Comparison of ENCODE assay signal across 30 cellular contexts in the genomic region with DNA sequence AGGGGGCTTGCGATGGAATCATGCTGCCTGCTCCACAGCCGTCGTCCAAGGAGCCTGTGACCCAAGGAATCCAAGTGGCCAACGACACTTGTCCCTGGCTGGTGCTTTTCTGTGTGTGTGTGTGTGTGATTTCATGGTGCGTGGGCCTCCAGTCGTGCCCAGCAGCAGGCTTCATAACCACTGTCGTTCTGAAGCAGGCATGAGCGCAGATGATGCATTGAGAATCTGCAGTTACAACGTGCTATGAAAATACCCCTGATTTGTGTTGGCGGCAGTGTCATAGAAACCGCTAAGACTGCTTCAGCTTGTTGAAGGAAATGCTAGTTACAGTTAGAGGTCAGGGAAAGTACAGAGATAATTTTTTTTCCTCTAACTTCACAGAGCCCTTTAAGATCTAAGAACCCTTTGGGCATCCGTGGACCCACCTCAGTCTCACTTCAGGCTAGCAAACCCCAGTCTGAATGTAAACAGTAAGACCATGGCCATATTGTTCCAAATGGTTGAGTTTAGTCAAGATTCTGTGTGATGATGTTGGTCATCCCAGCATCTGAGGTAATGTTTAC. TPM values are rescaled to one million over a fixed set of nuclear protein-coding genes. Genes with fewer than 3 reads are reported as not detected.
A peak's percentile ranks its signal among the peaks of the same experiment; 100 is the strongest.
DNase-seq lines count a peak whose midpoint lies in the region; ATAC-seq, FAIRE-seq and TF ChIP-seq lines count a peak whose summit lies in the region.
"Had no signal": no experiment of that assay in that cellular context is flagged by ENCODE, and none has a peak within 500 bp of the region (broad histone marks: within the 10 kb centered on the region; RNA-seq: fewer than 3 reads in every experiment).

No MANE protein-coding gene starts in this region.

- no peak for TF ChIP-seq RAD21 in HepG2 (CRISPR knock-in tag; IDR thresholded peaks at IDR 0.05)

- no peaks in the 10 kb centered on the region for H3K27me3 Mint-ChIP-seq in chondrocyte (ENCODE audit: low read depth)
- H3K27me3 Mint-ChIP-seq: dendritic cell treated with granulocyte-macrophage colony-stimulating factor and Interleukin-4, amounts not matched to agents 40 ng/mL and 50 ng/mL, for 4 days; IgD-negative memory B cell; progenitor cell of endocrine pancreas; stimulated activated naive B cell treated with anti-CD40 and anti-IgM and Interleukin-4, amounts not matched to agents 10 μg/mL and 1 μg/mL and 100 μg/mL, for 72 hours had no signal

- TF ChIP-seq EP300 in HepG2 (IDR thresholded peaks at IDR 0.05; ENCODE audit: low read depth in 2 of 2, low read length in 2 of 2): no peak
- TF ChIP-seq EP300 in HepG2 (CRISPR knock-in tag; IDR thresholded peaks at IDR 0.05; ENCODE audit: borderline replicate concordance): no peak

- H3K36me3 ChIP-seq in HepG2 (replicated peaks in 1 of 2; ENCODE audit: control insufficient read depth in 1 of 2, insufficient read depth in 2 of 2, low read length in 2 of 2) (peaks cover 35 to 66% of the 10 kb centered on the region in 2 experiments), right lobe of liver (peaks cover 3 to 59% (median 34%) of the 10 kb centered on the region in 4 donors), Panc1 (ENCODE audit: control insufficient read depth, insufficient read depth, low read length) (peaks cover 8% of the 10 kb centered on the region; the same call in 1 of the 2 replicates)

- no peak for ATAC-seq in HepG2
- ATAC-seq in right lobe of liver: no peak
- ATAC-seq in Panc1: no peak
- ATAC-seq: foreskin keratinocyte, left lobe of liver had no signal

- H3K4me1 Mint-ChIP-seq in chondrocyte (ENCODE audit: low read depth): peaks cover 12% of the 10 kb centered on the region
- H3K4me1 Mint-ChIP-seq: CD14-positive monocyte had no signal

- CTCF ChIA-PET in HepG2 (lab: Yijun Ruan, JAX; ENCODE audit: low intra/inter-chr PET ratio, low total read pairs) (no interaction called here), Panc1 (lab: Charles Lee) (no interaction called here)

- 92% methylated on average over 11 of the region's 12 CpGs for WGBS in HepG2 (ENCODE audit: low lambda C conversion rate)
- WGBS in right lobe of liver (ENCODE audit: insufficient coverage, low coverage, low lambda C conversion rate, missing lambda C conversion rate): 90% methylated on average over 4 of the region's 12 CpGs

- peaks cover 28% of the 10 kb centered on the region for H3K36me3 Mint-ChIP-seq in chondrocyte (ENCODE audit: low read depth)

- in situ Hi-C loops in HepG2 (cut with HindIII; ENCODE audit: extremely low pct_ligation_motif_present, low pct_unique_long_range_greater_than_20kb) (no loop called here), Panc1 (cut with HindIII; ENCODE audit: low pct_unique_long_range_greater_than_20kb, low sequenced_read_pairs) (no loop called here)

- intact Hi-C loops in HepG2 (cut with micrococcal nuclease; ENCODE audit: unreplicated experiment): no loop called here
- intact Hi-C loops in right lobe of liver (cut with DNase I): no loop called here
- intact Hi-C loops in Panc1 (cut with micrococcal nuclease; ENCODE audit: unreplicated experiment): no loop called here

- H3K4me3 ChIP-seq in HepG2 (replicated peaks in 1 of 3; ENCODE audit: insufficient read depth in 1 of 3, low read depth in 2 of 3, low read length in 3 of 3): no peak overlapping the region
- no peak overlapping the region for H3K4me3 ChIP-seq in right lobe of liver
- H3K4me3 ChIP-seq in Panc1 (ENCODE audit: low read depth in 2 of 2, low read length in 2 of 2): no peak overlapping the region
- H3K4me3 ChIP-seq: cardiac muscle cell, esophagus muscularis mucosa, sigmoid colon, thoracic aorta had no signal

- H3K4me2 ChIP-seq in HepG2 (ENCODE audit: low read depth, low read length): no peak overlapping the region

- no peak for DNase-seq in HepG2 (ENCODE audit: low spot score)
- no peak for DNase-seq in right lobe of liver
- DNase-seq in Panc1 (ENCODE audit: low read depth, low spot score): no peak
- peak; percentile 59 for DNase-seq in chondrocyte (ENCODE audit: low spot score)
- no peak for DNase-seq in GM12892 (ENCODE audit: insufficient read length)
- DNase-seq in DMS53 (lab: John Stamatoyannopoulos, UW): no peak
- DNase-seq: activated CD4-positive, alpha-beta T cell treated with anti-CD3 and anti-CD28 coated beads, Interleukin-2, amount 50 U/mL, for 4 hours; activated naive CD4-positive, alpha-beta T cell treated with anti-CD3 and anti-CD28 coated beads, Interleukin-2, amount 50 U/mL, for 16 hours; aorta; EL; foreskin keratinocyte; hippocampal formation; mesenchymal stem cell; NCI-H1092; NCI-H187 treated with DMSO at 0.1 percent for 48 hours; NCI-H524; sigmoid colon; stimulated activated CD4-positive, alpha-beta T cell treated with anti-CD3 and anti-CD28 coated beads, Interleukin-4, amount 100 ng/mL, for 24 hours; stimulated activated naive B cell treated with anti-CD40 and anti-IgM and Interleukin-4, amounts not matched to agents 10 μg/mL and 1 μg/mL and 100 μg/mL, for 72 hours had no signal

- TF ChIP-seq POLR2A in HepG2 (IDR thresholded peaks at IDR 0.05; ENCODE audit: insufficient read depth in 1 of 2, low read depth in 2 of 2, low read length in 2 of 2) (no peak), right lobe of liver (IDR thresholded peaks at IDR 0.05) (no peak), GM12892 (IDR thresholded peaks at IDR 0.05; ENCODE audit: low read depth, low read length) (no peak)

- peaks cover 15% of the 10 kb centered on the region; the same call in 1 of the 2 replicates for H4K20me1 ChIP-seq in HepG2 (ENCODE audit: insufficient read depth, low read length)

- H3K4me1 ChIP-seq in HepG2 (ENCODE audit: insufficient read depth, low read length) (peaks cover 17% of the 10 kb centered on the region), right lobe of liver (peaks cover 0 to under 1% (median 0%) of the 10 kb centered on the region in 4 donors), Panc1 (ENCODE audit: control insufficient read depth, insufficient read depth, low read length) (no peaks in the 10 kb centered on the region)
- H3K4me1 ChIP-seq: foreskin keratinocyte, sigmoid colon had no signal

- FAIRE-seq in HepG2 (lab: Jason Lieb, UNC) (no peak), GM12892 (lab: Jason Lieb, UNC) (no peak)
- FAIRE-seq: urothelium cell line had no signal

- TSS peak; percentile 19 for BruUV-seq in HepG2 (replicated peaks; lab: Mats Ljungman, UMichigan)
- BruUV-seq in Panc1 (replicated peaks; lab: Mats Ljungman, UMichigan): TSS peak; percentile 25

- H3K9ac ChIP-seq in HepG2 (ENCODE audit: insufficient read depth, low read depth, low read length): no peak overlapping the region

- no peak overlapping the region for H2AFZ ChIP-seq in HepG2 (ENCODE audit: low read length)

- H3K27ac Mint-ChIP-seq in chondrocyte (ENCODE audit: unreplicated experiment): no peak overlapping the region
- H3K27ac Mint-ChIP-seq: CD14-positive monocyte; dendritic cell treated with granulocyte-macrophage colony-stimulating factor and Interleukin-4, amounts not matched to agents 40 ng/mL and 50 ng/mL, for 4 days; IgD-negative memory B cell; progenitor cell of endocrine pancreas; stimulated activated naive B cell treated with anti-CD40 and anti-IgM and Interleukin-4, amounts not matched to agents 10 μg/mL and 1 μg/mL and 100 μg/mL, for 72 hours had no signal

- no peak overlapping the region for H3K27ac ChIP-seq in HepG2 (ENCODE audit: extremely low read length, insufficient read depth, low read length)
- H3K27ac ChIP-seq in right lobe of liver: no peak overlapping the region
- H3K27ac ChIP-seq in Panc1 (ENCODE audit: low read length): no peak overlapping the region
- peak overlapping the region; percentile 6 for H3K27ac ChIP-seq in temporal lobe (ENCODE audit: low read depth, low read length)
- H3K27ac ChIP-seq: esophagus muscularis mucosa, foreskin keratinocyte, sigmoid colon, thoracic aorta had no signal

- H3K27me3 ChIP-seq in HepG2 (ENCODE audit: control insufficient read depth in 1 of 2, insufficient read depth in 2 of 2, low read length in 2 of 2) (no peaks in the 10 kb centered on the region), right lobe of liver (no peaks in the 10 kb centered on the region), Panc1 (ENCODE audit: control insufficient read depth, insufficient read depth, low read length) (no peaks in the 10 kb centered on the region)
- H3K27me3 ChIP-seq: cardiac muscle cell, esophagus muscularis mucosa, foreskin keratinocyte, sigmoid colon had no signal

- no peak for TF ChIP-seq CTCF in HepG2 (CRISPR knock-in tag; IDR thresholded peaks at IDR 0.05)
- no peak for TF ChIP-seq CTCF in right lobe of liver (IDR thresholded peaks at IDR 0.05)
- no peak for TF ChIP-seq CTCF in Panc1 (IDR thresholded peaks at IDR 0.05)
- no peak for TF ChIP-seq CTCF in chondrocyte (IDR thresholded peaks at IDR 0.05)

- no peaks in the 10 kb centered on the region for H3K9me3 ChIP-seq in HepG2 (ENCODE audit: low read length)
- H3K9me3 ChIP-seq in right lobe of liver: no peaks in the 10 kb centered on the region
- no peaks in the 10 kb centered on the region for H3K9me3 ChIP-seq in Panc1 (ENCODE audit: control insufficient read depth, insufficient read depth, low read depth, low read length)
- H3K9me3 ChIP-seq: esophagus muscularis mucosa, sigmoid colon, thoracic aorta had no signal

- no peak overlapping the region for H3K4me3 Mint-ChIP-seq in chondrocyte (ENCODE audit: unreplicated experiment)
- H3K4me3 Mint-ChIP-seq: CD14-positive monocyte; dendritic cell treated with granulocyte-macrophage colony-stimulating factor and Interleukin-4, amounts not matched to agents 40 ng/mL and 50 ng/mL, for 4 days; IgD-negative memory B cell; stimulated activated naive B cell treated with anti-CD40 and anti-IgM and Interleukin-4, amounts not matched to agents 10 μg/mL and 1 μg/mL and 100 μg/mL, for 72 hours had no signal

- POLR2A ChIA-PET in HepG2 (lab: Yijun Ruan, JAX) (no interaction called here), Panc1 (lab: Charles Lee) (no interaction called here)

- H3K9me3 Mint-ChIP-seq in chondrocyte (ENCODE audit: low read depth): no peaks in the 10 kb centered on the region
- H3K9me3 Mint-ChIP-seq: CD14-positive monocyte; dendritic cell treated with granulocyte-macrophage colony-stimulating factor and Interleukin-4, amounts not matched to agents 40 ng/mL and 50 ng/mL, for 4 days; IgD-negative memory B cell; stimulated activated naive B cell treated with anti-CD40 and anti-IgM and Interleukin-4, amounts not matched to agents 10 μg/mL and 1 μg/mL and 100 μg/mL, for 72 hours had no signal

- peaks cover 41% of the 10 kb centered on the region for H3K79me2 ChIP-seq in HepG2 (ENCODE audit: insufficient read depth, low read length)

RNA-seq across cellular contexts. Expression of a gene that starts 15.6 kb away (rescaled TPM):
- not detected in 2 replicates for total RNA-seq in HepG2 (2016; rRNA removed; fragmentation: Illumina TruSeq; extraction: Trizol)
- total RNA-seq in HepG2 (2016; cell fraction: cytosol; rRNA removed; fragmentation: Illumina TruSeq; extraction: Trizol; ENCODE audit: low read depth): not detected in 2 replicates
- total RNA-seq in HepG2 (2016; cell fraction: insoluble cytoplasmic fraction; rRNA removed; fragmentation: Illumina TruSeq; extraction: Trizol): not detected in 2 replicates
- not detected in 2 replicates for total RNA-seq in HepG2 (2016; cell fraction: membrane; rRNA removed; fragmentation: Illumina TruSeq; extraction: Trizol)
- not detected in 2 replicates for total RNA-seq in HepG2 (2016; cell fraction: nucleus; rRNA removed; fragmentation: Illumina TruSeq; extraction: Trizol)
- polyA plus RNA-seq in HepG2 (2011; rRNA removed): not detected in 2 replicates
- not detected in 2 replicates for polyA plus RNA-seq in HepG2 (2011; cell fraction: cytosol; rRNA removed)
- not detected in 2 replicates for polyA plus RNA-seq in HepG2 (2011; cell fraction: nucleus; rRNA removed)
- not detected in 2 replicates for polyA plus RNA-seq in HepG2 (2012)
- polyA plus RNA-seq in HepG2 (2016; cell fraction: cytosol; fragmentation: Illumina TruSeq; extraction: Trizol; ENCODE audit: low read depth): not detected in 2 replicates
- not detected in 2 replicates for polyA plus RNA-seq in HepG2 (2016; cell fraction: insoluble cytoplasmic fraction; fragmentation: Illumina TruSeq; extraction: Trizol; ENCODE audit: low read depth)
- polyA plus RNA-seq in HepG2 (2016; cell fraction: membrane; fragmentation: Illumina TruSeq; extraction: Trizol; ENCODE audit: low read depth): not detected in 2 replicates
- polyA plus RNA-seq in HepG2 (2016; cell fraction: nucleus; fragmentation: Illumina TruSeq; extraction: Trizol; ENCODE audit: insufficient read depth, low read depth): not detected in 2 replicates
- not detected in 2 replicates for polyA minus RNA-seq in HepG2 (2011; rRNA and poly(A)+ RNA removed; ENCODE audit: low replicate concordance)
- not detected in 2 replicates for polyA minus RNA-seq in HepG2 (2011; cell fraction: cytosol; rRNA and poly(A)+ RNA removed)
- not detected in 2 replicates for polyA minus RNA-seq in HepG2 (2011; cell fraction: nucleus; rRNA and poly(A)+ RNA removed)
- total RNA-seq in right lobe of liver: not detected
- total RNA-seq in Panc1 (2021; ENCODE audit: unreplicated experiment): not detected
- not detected for polyA plus RNA-seq in Panc1 (2012; ENCODE audit: insufficient read length)
- total RNA-seq in chondrocyte: not detected in 3 replicates
- total RNA-seq in temporal lobe: not detected
- polyA plus RNA-seq in GM12892 (2012; ENCODE audit: missing spikeins): not detected
- total RNA-seq: aorta, cardiac muscle cell, esophagus muscularis mucosa, foreskin keratinocyte, H4, left lobe of liver, progenitor cell of endocrine pancreas, sigmoid colon, thoracic aorta had no signal
- polyA plus RNA-seq: aorta, cardiac muscle cell, CD14-positive monocyte, foreskin keratinocyte, IgD-negative memory B cell, sigmoid colon had no signal

RNA-seq across cellular contexts. Expression of a gene that starts 21.1 kb away (rescaled TPM):
- total RNA-seq in HepG2 (2016; rRNA removed; fragmentation: Illumina TruSeq; extraction: Trizol) (19.5 and 25.9 TPM in 2 replicates), right lobe of liver (1 to 10 TPM; 3.8 to 9.8 (median 6.6) TPM), Panc1 (2021; ENCODE audit: unreplicated experiment) (14.5 TPM), chondrocyte (19.3 to 21.8 TPM (median 20.6 TPM) in 3 replicates), temporal lobe (27.5 TPM)
- 11.0 and 15.5 TPM in 2 replicates for total RNA-seq in HepG2 (2016; cell fraction: cytosol; rRNA removed; fragmentation: Illumina TruSeq; extraction: Trizol; ENCODE audit: low read depth)
- 18.5 and 28.6 TPM in 2 replicates for total RNA-seq in HepG2 (2016; cell fraction: insoluble cytoplasmic fraction; rRNA removed; fragmentation: Illumina TruSeq; extraction: Trizol)
- 6.7 and 9.0 TPM in 2 replicates for total RNA-seq in HepG2 (2016; cell fraction: membrane; rRNA removed; fragmentation: Illumina TruSeq; extraction: Trizol)
- total RNA-seq in HepG2 (2016; cell fraction: nucleus; rRNA removed; fragmentation: Illumina TruSeq; extraction: Trizol): 12.3 and 17.1 TPM in 2 replicates
- 3.5 and 6.0 TPM in 2 replicates for polyA plus RNA-seq in HepG2 (2011; rRNA removed)
- 2.9 and 3.9 TPM in 2 replicates for polyA plus RNA-seq in HepG2 (2011; cell fraction: cytosol; rRNA removed)
- polyA plus RNA-seq in HepG2 (2011; cell fraction: nucleus; rRNA removed): 1.9 and 4.4 TPM in 2 replicates
- 5.2 and 6.8 TPM in 2 replicates for polyA plus RNA-seq in HepG2 (2012)
- 3.4 and 3.8 TPM in 2 replicates for polyA plus RNA-seq in HepG2 (2016; cell fraction: cytosol; fragmentation: Illumina TruSeq; extraction: Trizol; ENCODE audit: low read depth)
- polyA plus RNA-seq in HepG2 (2016; cell fraction: insoluble cytoplasmic fraction; fragmentation: Illumina TruSeq; extraction: Trizol; ENCODE audit: low read depth): 22.5 and 28.8 TPM in 2 replicates
- polyA plus RNA-seq in HepG2 (2016; cell fraction: membrane; fragmentation: Illumina TruSeq; extraction: Trizol; ENCODE audit: low read depth): 5.0 and 5.3 TPM in 2 replicates
- 12.9 and 20.1 TPM in 2 replicates for polyA plus RNA-seq in HepG2 (2016; cell fraction: nucleus; fragmentation: Illumina TruSeq; extraction: Trizol; ENCODE audit: insufficient read depth, low read depth)
- 3.6 and 12.3 TPM in 2 replicates for polyA minus RNA-seq in HepG2 (2011; rRNA and poly(A)+ RNA removed; ENCODE audit: low replicate concordance)
- 5.9 and 8.1 TPM in 2 replicates for polyA minus RNA-seq in HepG2 (2011; cell fraction: cytosol; rRNA and poly(A)+ RNA removed)
- polyA minus RNA-seq in HepG2 (2011; cell fraction: nucleus; rRNA and poly(A)+ RNA removed): 6.7 and 9.6 TPM in 2 replicates
- polyA plus RNA-seq in Panc1 (2012; ENCODE audit: insufficient read length): 18.5 TPM
- polyA plus RNA-seq in GM12892 (2012; ENCODE audit: missing spikeins): 7.2 TPM

RNA-seq across cellular contexts. Expression of a gene that starts 36.3 kb away (rescaled TPM):
- total RNA-seq in HepG2 (2016; rRNA removed; fragmentation: Illumina TruSeq; extraction: Trizol) (14.7 and 16.9 TPM in 2 replicates), right lobe of liver (10 to 100 TPM; 25.0 to 46.6 (median 30.8) TPM), Panc1 (2021; ENCODE audit: unreplicated experiment) (56.0 TPM), chondrocyte (46.5 to 51.1 TPM (median 47.2 TPM) in 3 replicates), temporal lobe (12.3 TPM)
- 13.0 and 15.0 TPM in 2 replicates for total RNA-seq in HepG2 (2016; cell fraction: cytosol; rRNA removed; fragmentation: Illumina TruSeq; extraction: Trizol; ENCODE audit: low read depth)
- 13.7 and 14.1 TPM in 2 replicates for total RNA-seq in HepG2 (2016; cell fraction: insoluble cytoplasmic fraction; rRNA removed; fragmentation: Illumina TruSeq; extraction: Trizol)
- 21.1 and 21.2 TPM in 2 replicates for total RNA-seq in HepG2 (2016; cell fraction: membrane; rRNA removed; fragmentation: Illumina TruSeq; extraction: Trizol)
- 17.3 and 20.1 TPM in 2 replicates for total RNA-seq in HepG2 (2016; cell fraction: nucleus; rRNA removed; fragmentation: Illumina TruSeq; extraction: Trizol)
- polyA plus RNA-seq in HepG2 (2011; rRNA removed): 29.9 and 32.0 TPM in 2 replicates
- polyA plus RNA-seq in HepG2 (2011; cell fraction: cytosol; rRNA removed): 19.5 and 30.9 TPM in 2 replicates
- polyA plus RNA-seq in HepG2 (2011; cell fraction: nucleus; rRNA removed): 47.2 and 62.5 TPM in 2 replicates
- polyA plus RNA-seq in HepG2 (2012): 44.9 and 50.3 TPM in 2 replicates
- 21.5 and 26.6 TPM in 2 replicates for polyA plus RNA-seq in HepG2 (2016; cell fraction: cytosol; fragmentation: Illumina TruSeq; extraction: Trizol; ENCODE audit: low read depth)
- polyA plus RNA-seq in HepG2 (2016; cell fraction: insoluble cytoplasmic fraction; fragmentation: Illumina TruSeq; extraction: Trizol; ENCODE audit: low read depth): 42.7 and 56.8 TPM in 2 replicates
- polyA plus RNA-seq in HepG2 (2016; cell fraction: membrane; fragmentation: Illumina TruSeq; extraction: Trizol; ENCODE audit: low read depth): 47.4 and 51.4 TPM in 2 replicates
- polyA plus RNA-seq in HepG2 (2016; cell fraction: nucleus; fragmentation: Illumina TruSeq; extraction: Trizol; ENCODE audit: insufficient read depth, low read depth): 68.2 and 80.3 TPM in 2 replicates
- 16.6 and 30.8 TPM in 2 replicates for polyA minus RNA-seq in HepG2 (2011; rRNA and poly(A)+ RNA removed; ENCODE audit: low replicate concordance)
- polyA minus RNA-seq in HepG2 (2011; cell fraction: cytosol; rRNA and poly(A)+ RNA removed): 13.0 and 19.4 TPM in 2 replicates
- 26.0 and 27.7 TPM in 2 replicates for polyA minus RNA-seq in HepG2 (2011; cell fraction: nucleus; rRNA and poly(A)+ RNA removed)
- polyA plus RNA-seq in Panc1 (2012; ENCODE audit: insufficient read length): 60.0 TPM
- 16.8 TPM for polyA plus RNA-seq in GM12892 (2012; ENCODE audit: missing spikeins)

RNA-seq across cellular contexts. Expression of a gene that starts 36.4 kb away (rescaled TPM):
- 2.4 and 3.8 TPM in 2 replicates for total RNA-seq in HepG2 (2016; rRNA removed; fragmentation: Illumina TruSeq; extraction: Trizol)
- 0.40 and 0.53 TPM in 2 replicates for total RNA-seq in HepG2 (2016; cell fraction: cytosol; rRNA removed; fragmentation: Illumina TruSeq; extraction: Trizol; ENCODE audit: low read depth)
- 2.5 and 3.4 TPM in 2 replicates for total RNA-seq in HepG2 (2016; cell fraction: insoluble cytoplasmic fraction; rRNA removed; fragmentation: Illumina TruSeq; extraction: Trizol)
- 1.6 and 1.7 TPM in 2 replicates for total RNA-seq in HepG2 (2016; cell fraction: membrane; rRNA removed; fragmentation: Illumina TruSeq; extraction: Trizol)
- total RNA-seq in HepG2 (2016; cell fraction: nucleus; rRNA removed; fragmentation: Illumina TruSeq; extraction: Trizol): 3.2 and 3.5 TPM in 2 replicates
- 1.2 and 1.3 TPM in 2 replicates for polyA plus RNA-seq in HepG2 (2011; rRNA removed)
- polyA plus RNA-seq in HepG2 (2011; cell fraction: cytosol; rRNA removed): 0.58 and 0.96 TPM in 2 replicates
- 1.4 and 1.8 TPM in 2 replicates for polyA plus RNA-seq in HepG2 (2011; cell fraction: nucleus; rRNA removed)
- polyA plus RNA-seq in HepG2 (2012): 1.4 TPM in 2 replicates
- polyA plus RNA-seq in HepG2 (2016; cell fraction: cytosol; fragmentation: Illumina TruSeq; extraction: Trizol; ENCODE audit: low read depth): 0.08 and 0.10 TPM in 2 replicates
- 2.1 and 2.4 TPM in 2 replicates for polyA plus RNA-seq in HepG2 (2016; cell fraction: insoluble cytoplasmic fraction; fragmentation: Illumina TruSeq; extraction: Trizol; ENCODE audit: low read depth)
- polyA plus RNA-seq in HepG2 (2016; cell fraction: membrane; fragmentation: Illumina TruSeq; extraction: Trizol; ENCODE audit: low read depth): 0.49 and 0.58 TPM in 2 replicates
- polyA plus RNA-seq in HepG2 (2016; cell fraction: nucleus; fragmentation: Illumina TruSeq; extraction: Trizol; ENCODE audit: insufficient read depth, low read depth): 3.1 and 3.4 TPM in 2 replicates
- polyA minus RNA-seq in HepG2 (2011; rRNA and poly(A)+ RNA removed; ENCODE audit: low replicate concordance): 1.1 and 1.7 TPM in 2 replicates
- 1.2 and 1.8 TPM in 2 replicates for polyA minus RNA-seq in HepG2 (2011; cell fraction: cytosol; rRNA and poly(A)+ RNA removed)
- polyA minus RNA-seq in HepG2 (2011; cell fraction: nucleus; rRNA and poly(A)+ RNA removed): 3.9 and 5.2 TPM in 2 replicates
- 1 to 10 TPM in 3 of 6 experiments, under 1 TPM in 3; 0.86 to 1.7 (median 1.1) TPM for total RNA-seq in right lobe of liver
- 2.7 TPM for total RNA-seq in Panc1 (2021; ENCODE audit: unreplicated experiment)
- 1.2 TPM for polyA plus RNA-seq in Panc1 (2012; ENCODE audit: insufficient read length)
- 2.0 to 2.7 TPM (median 2.5 TPM) in 3 replicates for total RNA-seq in chondrocyte
- total RNA-seq in temporal lobe: 3.2 TPM
- polyA plus RNA-seq in GM12892 (2012; ENCODE audit: missing spikeins): 2.0 TPM
